ENCODE assay signal across 1 cellular context in genomic region chr4:38762560-38762959, GRCh38.
TF ChIP-seq lines count a peak whose summit lies in the region.

No MANE protein-coding gene starts in this region.

TF ChIP-seq in GM12878, 131 proteins besides CTCF, POLR2A, EP300 and RAD21 (continued from another document and continues in another):
- TF ChIP-seq IRF3 (IDR thresholded peaks at IDR 0.05) (no peak), MAX (IDR thresholded peaks at IDR 0.05; ENCODE audit: low read depth, low read length) (no peak), TCF3 (IDR thresholded peaks at IDR 0.05; ENCODE audit: borderline replicate concordance, insufficient read depth, low read depth, low read length) (0 out of 2 replicates have a peak, but pooled peaks have one; percentile 8), BRCA1 (IDR thresholded peaks at IDR 0.05; ENCODE audit: low read depth, low read length) (no peak), SMARCA5 (IDR thresholded peaks at IDR 0.05) (no peak), KAT2A (conservative IDR thresholded peaks at IDR 0.05; ENCODE audit: control insufficient read depth, low read depth, low read length) (no peak), HDAC6 (IDR thresholded peaks at IDR 0.05; ENCODE audit: unreplicated experiment) (peak; percentile 55), CUX1 (IDR thresholded peaks at IDR 0.05; ENCODE audit: insufficient replicate concordance, low read depth, low read length) (no peak), RAD51 (IDR thresholded peaks at IDR 0.05) (no peak), NRF1 (conservative IDR thresholded peaks at IDR 0.05; ENCODE audit: low read depth, low read length) (no peak), BHLHE40 (IDR thresholded peaks at IDR 0.05; ENCODE audit: borderline replicate concordance in 1 of 2, low read depth in 2 of 2, low read length in 1 of 2) (peak; percentile 61 to 78; a peak in 3 of 4 replicates), ASH2L (IDR thresholded peaks at IDR 0.05; ENCODE audit: borderline replicate concordance, low read depth) (no peak), MEF2A (IDR thresholded peaks at IDR 0.05; ENCODE audit: insufficient read depth, low read depth, low read length) (no peak), RFX5 (IDR thresholded peaks at IDR 0.05; ENCODE audit: low read depth, low read length) (no peak), RB1 (IDR thresholded peaks at IDR 0.05; ENCODE audit: borderline replicate concordance) (0 out of 2 replicates have a peak, but pooled peaks have one; percentile 66), RELA (IDR thresholded peaks at IDR 0.05; ENCODE audit: borderline replicate concordance, partially characterized antibody) (no peak), NFXL1 (IDR thresholded peaks at IDR 0.05; ENCODE audit: borderline replicate concordance) (no peak), EED (IDR thresholded peaks at IDR 0.05; ENCODE audit: low read depth) (no peak), TCF12 (IDR thresholded peaks at IDR 0.05; ENCODE audit: low read depth, low read length) (peak; percentile 63; the same call in 1 of the 2 replicates), USF1 (IDR thresholded peaks at IDR 0.05; ENCODE audit: borderline replicate concordance, extremely low read length, insufficient read depth, low read depth, low read length) (no peak), NFYA (IDR thresholded peaks at IDR 0.05; ENCODE audit: borderline replicate concordance, low read depth, low read length) (no peak), LARP7 (IDR thresholded peaks at IDR 0.05) (0 out of 2 replicates have a peak, but pooled peaks have one; percentile 15), STAT1 (conservative IDR thresholded peaks at IDR 0.05) (0 out of 2 replicates have a peak, but pooled peaks have one; percentile 57)
- TF ChIP-seq, protein P1, sequence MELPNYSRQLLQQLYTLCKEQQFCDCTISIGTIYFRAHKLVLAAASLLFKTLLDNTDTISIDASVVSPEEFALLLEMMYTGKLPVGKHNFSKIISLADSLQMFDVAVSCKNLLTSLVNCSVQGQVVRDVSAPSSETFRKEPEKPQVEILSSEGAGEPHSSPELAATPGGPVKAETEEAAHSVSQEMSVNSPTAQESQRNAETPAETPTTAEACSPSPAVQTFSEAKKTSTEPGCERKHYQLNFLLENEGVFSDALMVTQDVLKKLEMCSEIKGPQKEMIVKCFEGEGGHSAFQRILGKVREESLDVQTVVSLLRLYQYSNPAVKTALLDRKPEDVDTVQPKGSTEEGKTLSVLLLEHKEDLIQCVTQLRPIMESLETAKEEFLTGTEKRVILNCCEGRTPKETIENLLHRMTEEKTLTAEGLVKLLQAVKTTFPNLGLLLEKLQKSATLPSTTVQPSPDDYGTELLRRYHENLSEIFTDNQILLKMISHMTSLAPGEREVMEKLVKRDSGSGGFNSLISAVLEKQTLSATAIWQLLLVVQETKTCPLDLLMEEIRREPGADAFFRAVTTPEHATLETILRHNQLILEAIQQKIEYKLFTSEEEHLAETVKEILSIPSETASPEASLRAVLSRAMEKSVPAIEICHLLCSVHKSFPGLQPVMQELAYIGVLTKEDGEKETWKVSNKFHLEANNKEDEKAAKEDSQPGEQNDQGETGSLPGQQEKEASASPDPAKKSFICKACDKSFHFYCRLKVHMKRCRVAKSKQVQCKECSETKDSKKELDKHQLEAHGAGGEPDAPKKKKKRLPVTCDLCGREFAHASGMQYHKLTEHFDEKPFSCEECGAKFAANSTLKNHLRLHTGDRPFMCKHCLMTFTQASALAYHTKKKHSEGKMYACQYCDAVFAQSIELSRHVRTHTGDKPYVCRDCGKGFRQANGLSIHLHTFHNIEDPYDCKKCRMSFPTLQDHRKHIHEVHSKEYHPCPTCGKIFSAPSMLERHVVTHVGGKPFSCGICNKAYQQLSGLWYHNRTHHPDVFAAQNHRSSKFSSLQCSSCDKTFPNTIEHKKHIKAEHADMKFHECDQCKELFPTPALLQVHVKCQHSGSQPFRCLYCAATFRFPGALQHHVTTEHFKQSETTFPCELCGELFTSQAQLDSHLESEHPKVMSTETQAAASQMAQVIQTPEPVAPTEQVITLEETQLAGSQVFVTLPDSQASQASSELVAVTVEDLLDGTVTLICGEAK (IDR thresholded peaks at IDR 0.05; ENCODE audit: borderline replicate concordance), result no peak
- TF ChIP-seq, protein P2, sequence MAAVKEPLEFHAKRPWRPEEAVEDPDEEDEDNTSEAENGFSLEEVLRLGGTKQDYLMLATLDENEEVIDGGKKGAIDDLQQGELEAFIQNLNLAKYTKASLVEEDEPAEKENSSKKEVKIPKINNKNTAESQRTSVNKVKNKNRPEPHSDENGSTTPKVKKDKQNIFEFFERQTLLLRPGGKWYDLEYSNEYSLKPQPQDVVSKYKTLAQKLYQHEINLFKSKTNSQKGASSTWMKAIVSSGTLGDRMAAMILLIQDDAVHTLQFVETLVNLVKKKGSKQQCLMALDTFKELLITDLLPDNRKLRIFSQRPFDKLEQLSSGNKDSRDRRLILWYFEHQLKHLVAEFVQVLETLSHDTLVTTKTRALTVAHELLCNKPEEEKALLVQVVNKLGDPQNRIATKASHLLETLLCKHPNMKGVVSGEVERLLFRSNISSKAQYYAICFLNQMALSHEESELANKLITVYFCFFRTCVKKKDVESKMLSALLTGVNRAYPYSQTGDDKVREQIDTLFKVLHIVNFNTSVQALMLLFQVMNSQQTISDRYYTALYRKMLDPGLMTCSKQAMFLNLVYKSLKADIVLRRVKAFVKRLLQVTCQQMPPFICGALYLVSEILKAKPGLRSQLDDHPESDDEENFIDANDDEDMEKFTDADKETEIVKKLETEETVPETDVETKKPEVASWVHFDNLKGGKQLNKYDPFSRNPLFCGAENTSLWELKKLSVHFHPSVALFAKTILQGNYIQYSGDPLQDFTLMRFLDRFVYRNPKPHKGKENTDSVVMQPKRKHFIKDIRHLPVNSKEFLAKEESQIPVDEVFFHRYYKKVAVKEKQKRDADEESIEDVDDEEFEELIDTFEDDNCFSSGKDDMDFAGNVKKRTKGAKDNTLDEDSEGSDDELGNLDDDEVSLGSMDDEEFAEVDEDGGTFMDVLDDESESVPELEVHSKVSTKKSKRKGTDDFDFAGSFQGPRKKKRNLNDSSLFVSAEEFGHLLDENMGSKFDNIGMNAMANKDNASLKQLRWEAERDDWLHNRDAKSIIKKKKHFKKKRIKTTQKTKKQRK (IDR thresholded peaks at IDR 0.05; ENCODE audit: low read depth, low read length), result no peak
- TF ChIP-seq, protein P3, sequence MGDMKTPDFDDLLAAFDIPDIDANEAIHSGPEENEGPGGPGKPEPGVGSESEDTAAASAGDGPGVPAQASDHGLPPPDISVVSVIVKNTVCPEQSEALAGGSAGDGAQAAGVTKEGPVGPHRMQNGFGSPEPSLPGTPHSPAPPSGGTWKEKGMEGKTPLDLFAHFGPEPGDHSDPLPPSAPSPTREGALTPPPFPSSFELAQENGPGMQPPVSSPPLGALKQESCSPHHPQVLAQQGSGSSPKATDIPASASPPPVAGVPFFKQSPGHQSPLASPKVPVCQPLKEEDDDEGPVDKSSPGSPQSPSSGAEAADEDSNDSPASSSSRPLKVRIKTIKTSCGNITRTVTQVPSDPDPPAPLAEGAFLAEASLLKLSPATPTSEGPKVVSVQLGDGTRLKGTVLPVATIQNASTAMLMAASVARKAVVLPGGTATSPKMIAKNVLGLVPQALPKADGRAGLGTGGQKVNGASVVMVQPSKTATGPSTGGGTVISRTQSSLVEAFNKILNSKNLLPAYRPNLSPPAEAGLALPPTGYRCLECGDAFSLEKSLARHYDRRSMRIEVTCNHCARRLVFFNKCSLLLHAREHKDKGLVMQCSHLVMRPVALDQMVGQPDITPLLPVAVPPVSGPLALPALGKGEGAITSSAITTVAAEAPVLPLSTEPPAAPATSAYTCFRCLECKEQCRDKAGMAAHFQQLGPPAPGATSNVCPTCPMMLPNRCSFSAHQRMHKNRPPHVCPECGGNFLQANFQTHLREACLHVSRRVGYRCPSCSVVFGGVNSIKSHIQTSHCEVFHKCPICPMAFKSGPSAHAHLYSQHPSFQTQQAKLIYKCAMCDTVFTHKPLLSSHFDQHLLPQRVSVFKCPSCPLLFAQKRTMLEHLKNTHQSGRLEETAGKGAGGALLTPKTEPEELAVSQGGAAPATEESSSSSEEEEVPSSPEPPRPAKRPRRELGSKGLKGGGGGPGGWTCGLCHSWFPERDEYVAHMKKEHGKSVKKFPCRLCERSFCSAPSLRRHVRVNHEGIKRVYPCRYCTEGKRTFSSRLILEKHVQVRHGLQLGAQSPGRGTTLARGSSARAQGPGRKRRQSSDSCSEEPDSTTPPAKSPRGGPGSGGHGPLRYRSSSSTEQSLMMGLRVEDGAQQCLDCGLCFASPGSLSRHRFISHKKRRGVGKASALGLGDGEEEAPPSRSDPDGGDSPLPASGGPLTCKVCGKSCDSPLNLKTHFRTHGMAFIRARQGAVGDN (IDR thresholded peaks at IDR 0.05), result peak; percentile 81
- TF ChIP-seq, protein P4, sequence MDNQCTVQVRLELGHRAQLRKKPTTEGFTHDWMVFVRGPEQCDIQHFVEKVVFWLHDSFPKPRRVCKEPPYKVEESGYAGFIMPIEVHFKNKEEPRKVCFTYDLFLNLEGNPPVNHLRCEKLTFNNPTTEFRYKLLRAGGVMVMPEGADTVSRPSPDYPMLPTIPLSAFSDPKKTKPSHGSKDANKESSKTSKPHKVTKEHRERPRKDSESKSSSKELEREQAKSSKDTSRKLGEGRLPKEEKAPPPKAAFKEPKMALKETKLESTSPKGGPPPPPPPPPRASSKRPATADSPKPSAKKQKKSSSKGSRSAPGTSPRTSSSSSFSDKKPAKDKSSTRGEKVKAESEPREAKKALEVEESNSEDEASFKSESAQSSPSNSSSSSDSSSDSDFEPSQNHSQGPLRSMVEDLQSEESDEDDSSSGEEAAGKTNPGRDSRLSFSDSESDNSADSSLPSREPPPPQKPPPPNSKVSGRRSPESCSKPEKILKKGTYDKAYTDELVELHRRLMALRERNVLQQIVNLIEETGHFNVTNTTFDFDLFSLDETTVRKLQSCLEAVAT (IDR thresholded peaks at IDR 0.05), result peak; percentile 15; the same call in 1 of the 2 replicates
- TF ChIP-seq, protein P5, sequence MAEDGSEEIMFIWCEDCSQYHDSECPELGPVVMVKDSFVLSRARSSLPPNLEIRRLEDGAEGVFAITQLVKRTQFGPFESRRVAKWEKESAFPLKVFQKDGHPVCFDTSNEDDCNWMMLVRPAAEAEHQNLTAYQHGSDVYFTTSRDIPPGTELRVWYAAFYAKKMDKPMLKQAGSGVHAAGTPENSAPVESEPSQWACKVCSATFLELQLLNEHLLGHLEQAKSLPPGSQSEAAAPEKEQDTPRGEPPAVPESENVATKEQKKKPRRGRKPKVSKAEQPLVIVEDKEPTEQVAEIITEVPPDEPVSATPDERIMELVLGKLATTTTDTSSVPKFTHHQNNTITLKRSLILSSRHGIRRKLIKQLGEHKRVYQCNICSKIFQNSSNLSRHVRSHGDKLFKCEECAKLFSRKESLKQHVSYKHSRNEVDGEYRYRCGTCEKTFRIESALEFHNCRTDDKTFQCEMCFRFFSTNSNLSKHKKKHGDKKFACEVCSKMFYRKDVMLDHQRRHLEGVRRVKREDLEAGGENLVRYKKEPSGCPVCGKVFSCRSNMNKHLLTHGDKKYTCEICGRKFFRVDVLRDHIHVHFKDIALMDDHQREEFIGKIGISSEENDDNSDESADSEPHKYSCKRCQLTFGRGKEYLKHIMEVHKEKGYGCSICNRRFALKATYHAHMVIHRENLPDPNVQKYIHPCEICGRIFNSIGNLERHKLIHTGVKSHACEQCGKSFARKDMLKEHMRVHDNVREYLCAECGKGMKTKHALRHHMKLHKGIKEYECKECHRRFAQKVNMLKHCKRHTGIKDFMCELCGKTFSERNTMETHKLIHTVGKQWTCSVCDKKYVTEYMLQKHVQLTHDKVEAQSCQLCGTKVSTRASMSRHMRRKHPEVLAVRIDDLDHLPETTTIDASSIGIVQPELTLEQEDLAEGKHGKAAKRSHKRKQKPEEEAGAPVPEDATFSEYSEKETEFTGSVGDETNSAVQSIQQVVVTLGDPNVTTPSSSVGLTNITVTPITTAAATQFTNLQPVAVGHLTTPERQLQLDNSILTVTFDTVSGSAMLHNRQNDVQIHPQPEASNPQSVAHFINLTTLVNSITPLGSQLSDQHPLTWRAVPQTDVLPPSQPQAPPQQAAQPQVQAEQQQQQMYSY (CRISPR knock-in tag; IDR thresholded peaks at IDR 0.05), result no peak
